Comparison of ENCODE assay signal across 20 cellular contexts in genomic region chr4:165757426-165757825, GRCh38.
"Had no signal": no experiment of that assay in that cellular context is flagged by ENCODE, and none has a peak within 500 bp of the region (broad histone marks: within the 10 kb centered on the region; RNA-seq: fewer than 3 reads in every experiment).

No MANE protein-coding gene starts in this region.

- DNase-seq: activated CD4-positive, alpha-beta T cell treated with anti-CD3 and anti-CD28 coated beads for 4 hours; activated CD8-positive, alpha-beta memory T cell treated with anti-CD3 and anti-CD28 coated beads, Interleukin-2, amount 50 U/mL, for 4 hours; activated CD8-positive, alpha-beta T cell treated with anti-CD3 and anti-CD28 coated beads for 36 hours; activated gamma-delta T cell treated with Interleukin-2 at 50 U/mL for 16 hours; activated naive CD4-positive, alpha-beta T cell treated with anti-CD3 and anti-CD28 coated beads, Interleukin-2, amount 10 ng/mL, durations not matched to agents 7 days and 5 days; activated naive CD8-positive, alpha-beta T cell treated with anti-CD3 and anti-CD28 coated beads for 36 hours; activated T-cell treated with anti-CD3 and anti-CD28 coated beads, Interleukin-2, amount 50 U/mL, for 72 hours; brain microvascular endothelial cell; NCI-H1048; NCI-H146; NCI-H187 treated with DMSO at 0.1 percent for 48 hours; NCI-H2081 treated with DMSO at 0.1 percent for 48 hours; NCI-H226; NCI-H526; SIG-M5; T-cell; T-helper 2 cell; T1000 had no signal

- H3K4me1 Mint-ChIP-seq: activated naive CD4-positive, alpha-beta T cell treated with anti-CD3 and anti-CD28 coated beads, Interleukin-2, amount 10 ng/mL, durations not matched to agents 7 days and 5 days; activated naive CD8-positive, alpha-beta T cell treated with anti-CD3 and anti-CD28 coated beads for 36 hours; T-cell had no signal

- H3K27ac Mint-ChIP-seq: activated CD8-positive, alpha-beta T cell treated with anti-CD3 and anti-CD28 coated beads for 36 hours; activated naive CD4-positive, alpha-beta T cell treated with anti-CD3 and anti-CD28 coated beads, Interleukin-2, amount 10 ng/mL, durations not matched to agents 7 days and 5 days; activated naive CD8-positive, alpha-beta T cell treated with anti-CD3 and anti-CD28 coated beads for 36 hours; activated T-cell treated with anti-CD3 and anti-CD28 coated beads, Interleukin-2, amount 50 U/mL, for 72 hours; activated T-helper 2 cell treated with anti-CD3 and anti-CD28 coated beads, Interferon-gamma antibody, Interleukin-2, Interleukin-4, amounts not matched to agents 10 μg/mL and 5 μg/mL and 100 μg/mL, durations not matched to agents 14 hours and 24 hours and 36 hours; T-cell had no signal

- H3K27me3 ChIP-seq: brain microvascular endothelial cell, cardiac muscle cell had no signal

- H3K27me3 Mint-ChIP-seq: activated CD8-positive, alpha-beta T cell treated with anti-CD3 and anti-CD28 coated beads for 36 hours; activated naive CD4-positive, alpha-beta T cell treated with anti-CD3 and anti-CD28 coated beads, Interleukin-2, amount 10 ng/mL, durations not matched to agents 7 days and 5 days; activated naive CD8-positive, alpha-beta T cell treated with anti-CD3 and anti-CD28 coated beads for 36 hours; T-cell had no signal

- H3K4me3 Mint-ChIP-seq: activated CD8-positive, alpha-beta T cell treated with anti-CD3 and anti-CD28 coated beads for 36 hours; activated naive CD4-positive, alpha-beta T cell treated with anti-CD3 and anti-CD28 coated beads, Interleukin-2, amount 10 ng/mL, durations not matched to agents 7 days and 5 days; activated naive CD8-positive, alpha-beta T cell treated with anti-CD3 and anti-CD28 coated beads for 36 hours; activated T-cell treated with anti-CD3 and anti-CD28 coated beads, Interleukin-2, amount 50 U/mL, for 72 hours; T-cell had no signal

- ATAC-seq: activated CD8-positive, alpha-beta T cell treated with anti-CD3 and anti-CD28 coated beads for 36 hours; activated T-cell treated with anti-CD3 and anti-CD28 coated beads, Interleukin-2, amount 50 U/mL, for 72 hours; T-cell had no signal

- H3K27ac ChIP-seq: brain microvascular endothelial cell, cardiac muscle cell had no signal

- H3K36me3 ChIP-seq: brain microvascular endothelial cell, cardiac muscle cell had no signal

- H3K9me3 Mint-ChIP-seq: activated CD8-positive, alpha-beta T cell treated with anti-CD3 and anti-CD28 coated beads for 36 hours; activated naive CD4-positive, alpha-beta T cell treated with anti-CD3 and anti-CD28 coated beads, Interleukin-2, amount 10 ng/mL, durations not matched to agents 7 days and 5 days; activated T-helper 2 cell treated with anti-CD3 and anti-CD28 coated beads, Interferon-gamma antibody, Interleukin-2, Interleukin-4, amounts not matched to agents 10 μg/mL and 5 μg/mL and 100 μg/mL, durations not matched to agents 14 hours and 24 hours and 36 hours had no signal

- H3K36me3 Mint-ChIP-seq: activated naive CD4-positive, alpha-beta T cell treated with anti-CD3 and anti-CD28 coated beads, Interleukin-2, amount 10 ng/mL, durations not matched to agents 7 days and 5 days; activated naive CD8-positive, alpha-beta T cell treated with anti-CD3 and anti-CD28 coated beads for 36 hours; T-cell had no signal

- H3K4me3 ChIP-seq: cardiac muscle cell had no signal
